Comparison of ENCODE assay signal across 20 cellular contexts in the genomic region with DNA sequence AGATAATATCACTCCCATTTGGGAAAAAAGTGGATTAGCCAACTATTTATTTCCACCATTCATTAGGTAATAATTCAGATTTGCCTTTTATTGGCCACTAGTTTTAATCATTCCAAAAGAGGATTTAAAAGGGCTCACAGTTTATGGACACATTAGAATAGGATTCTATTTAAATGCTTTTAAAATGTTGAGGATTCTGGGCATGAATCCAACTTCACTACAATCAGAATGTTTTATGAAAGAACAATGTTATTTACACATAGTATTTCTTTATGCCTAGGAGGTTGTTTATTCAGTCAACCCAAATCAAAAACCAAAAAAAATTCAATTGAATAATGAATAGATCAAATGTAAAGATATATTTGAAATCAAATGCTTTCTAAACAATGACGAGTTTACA.
A peak's percentile ranks its signal among the peaks of the same experiment; 100 is the strongest.
DNase-seq lines count a peak whose midpoint lies in the region; ATAC-seq, FAIRE-seq and TF ChIP-seq lines count a peak whose summit lies in the region.
"Had no signal": no experiment of that assay in that cellular context is flagged by ENCODE, and none has a peak within 500 bp of the region (broad histone marks: within the 10 kb centered on the region; RNA-seq: fewer than 3 reads in every experiment).

No MANE protein-coding gene starts in this region.

- WGBS in sigmoid colon, 2 donors, result 29 to 69% methylated on average over 1 of the region's 1 CpG
- WGBS in heart right ventricle, 2 donors, result 90 to 95% methylated on average over 1 of the region's 1 CpG

- H3K27ac ChIP-seq in endothelial cell of umbilical vein (ENCODE audit: insufficient read depth, low read depth, low read length) (no peak overlapping the region), sigmoid colon (peak overlapping the region in 3 of 4 donors; percentile 13 to 69 (median 21)), heart right ventricle (no peak overlapping the region)
- H3K27ac ChIP-seq: breast epithelium, gastroesophageal sphincter, parathyroid adenoma, right lobe of liver, upper lobe of left lung had no signal

- no peak overlapping the region for H3K4me2 ChIP-seq in endothelial cell of umbilical vein (ENCODE audit: insufficient read depth, low read length)
- H3K4me2 ChIP-seq: GM23338 had no signal

- no peaks in the 10 kb centered on the region for H3K9me1 ChIP-seq in endothelial cell of umbilical vein (replicated peaks; ENCODE audit: control insufficient read depth, extremely low read depth, insufficient read depth, low read length)

- H3K9me3 ChIP-seq in endothelial cell of umbilical vein (replicated peaks; ENCODE audit: control insufficient read depth, insufficient read depth, low read length) (no peaks in the 10 kb centered on the region), sigmoid colon (no peaks in the 10 kb centered on the region), heart right ventricle (no peaks in the 10 kb centered on the region)
- H3K9me3 ChIP-seq: breast epithelium, gastroesophageal sphincter, right lobe of liver, upper lobe of left lung had no signal

- ATAC-seq in GM18502 (IDR thresholded peaks at IDR 0.05; ENCODE audit: poor library complexity, unreplicated experiment) (no peak), heart right ventricle (no peak)
- ATAC-seq: gastroesophageal sphincter; GM23338; stimulated activated effector memory CD8-positive, alpha-beta T cell treated with anti-CD3 and anti-CD28 coated beads, Interleukin-12 subunit alpha, Interleukin-12 subunit beta, amount 100 ng/mL, for 72 hours had no signal

- DNase-seq in EH (ENCODE audit: low read depth) (peak; percentile 45), NCI-H345 (lab: John Stamatoyannopoulos, UW) (peak; percentile 63), endothelial cell of umbilical vein (ENCODE audit: low read depth, low spot score) (peak; percentile 40), sigmoid colon (no peak), heart right ventricle (no peak), urothelium cell line (ENCODE audit: low spot score) (no peak)
- DNase-seq: activated B cell treated with CpG ODN at 0.5 μM for 24 hours; effector CD8-positive, alpha-beta T cell; immature natural killer cell; NCI-H187 treated with DMSO at 0.1 percent for 48 hours; NK-92 treated with Interleukin-12 subunit alpha and Interleukin-12 subunit beta, amount 100 ng/mL, for 24 hours; right lobe of liver; upper lobe of left lung had no signal

- no TSS peak for BruUV-seq in endothelial cell of umbilical vein (replicated peaks; lab: Mats Ljungman, UMichigan)

- H3K27me3 ChIP-seq in endothelial cell of umbilical vein (ENCODE audit: control insufficient read depth in 2 of 2, insufficient read depth in 2 of 2, low read length in 2 of 2) (no peaks in the 10 kb centered on the region), sigmoid colon (no peaks in the 10 kb centered on the region), heart right ventricle (no peaks in the 10 kb centered on the region)
- H3K27me3 ChIP-seq: breast epithelium, gastroesophageal sphincter, right lobe of liver, upper lobe of left lung had no signal

- H3K79me2 ChIP-seq in endothelial cell of umbilical vein (ENCODE audit: control insufficient read depth, insufficient read depth, low read length), result no peaks in the 10 kb centered on the region
- H3K79me2 ChIP-seq: parathyroid adenoma had no signal

- TF ChIP-seq POLR2A in endothelial cell of umbilical vein (IDR thresholded peaks at IDR 0.05; ENCODE audit: low read depth, low read length) (no peak), sigmoid colon (IDR thresholded peaks at IDR 0.05) (no peak)

- intact Hi-C loops in endothelial cell of umbilical vein (cut with micrococcal nuclease), result loop anchor here (1.0 to 2.0 kb wide), 5 partner anchors 452 to 888 kb away; no protein-coding TSS in a partner anchor
- intact Hi-C loops in sigmoid colon (cut with DNase I), result loop anchor here (2.0 to 10.0 kb wide), 2 partner anchors 571 to 889 kb away; no protein-coding TSS in a partner anchor
- intact Hi-C loops in heart right ventricle (cut with DNase I), result loop anchor here in 8 of 10 donors (2.0 to 10.0 kb wide), 9 partner anchors 241 to 891 kb away; no protein-coding TSS in a partner anchor

- FAIRE-seq in endothelial cell of umbilical vein (lab: Jason Lieb, UNC), result no peak
- FAIRE-seq in urothelium cell line (lab: Jason Lieb, UNC), result no peak
- FAIRE-seq: D721Med had no signal

- no peak for TF ChIP-seq EP300 in sigmoid colon (IDR thresholded peaks at IDR 0.05)

- no peak overlapping the region for H3K4me3 ChIP-seq in endothelial cell of umbilical vein (replicated peaks in 1 of 3; ENCODE audit: insufficient read depth in 1 of 3, low read depth in 1 of 3, low read length in 3 of 3)
- no peak overlapping the region for H3K4me3 ChIP-seq in sigmoid colon
- no peak overlapping the region for H3K4me3 ChIP-seq in heart right ventricle
- H3K4me3 ChIP-seq: breast epithelium, gastroesophageal sphincter, GM23338, right lobe of liver, upper lobe of left lung had no signal

- H3K36me3 ChIP-seq in endothelial cell of umbilical vein (ENCODE audit: control insufficient read depth in 2 of 2, extremely low read depth in 1 of 2, insufficient read depth in 2 of 2, low read length in 2 of 2) (no peaks in the 10 kb centered on the region), sigmoid colon (no peaks in the 10 kb centered on the region), heart right ventricle (no peaks in the 10 kb centered on the region)
- H3K36me3 ChIP-seq: breast epithelium, gastroesophageal sphincter, right lobe of liver, upper lobe of left lung had no signal

- H4K20me1 ChIP-seq in endothelial cell of umbilical vein (replicated peaks; ENCODE audit: control insufficient read depth, extremely low read depth, insufficient read depth, low read length), result no peaks in the 10 kb centered on the region

- no peak overlapping the region for H3K9ac ChIP-seq in endothelial cell of umbilical vein (replicated peaks; ENCODE audit: extremely low read depth, insufficient read depth, low read length)
- H3K9ac ChIP-seq: parathyroid adenoma had no signal

- H2AFZ ChIP-seq in endothelial cell of umbilical vein (ENCODE audit: low read depth, low read length), result no peak overlapping the region
- H2AFZ ChIP-seq: GM23338, parathyroid adenoma had no signal

- POLR2A ChIA-PET in endothelial cell of umbilical vein (lab: Charles Lee), result no interaction called here

- H3K4me1 ChIP-seq in endothelial cell of umbilical vein (ENCODE audit: control insufficient read depth, extremely low read depth, insufficient read depth, low read length) (peaks cover 27% of the 10 kb centered on the region), sigmoid colon (peaks cover 0 to 57% (median 34%) of the 10 kb centered on the region in 4 donors), heart right ventricle (peaks cover 0 to 14% (median 0%) of the 10 kb centered on the region in 9 donors)
- H3K4me1 ChIP-seq: breast epithelium, parathyroid adenoma, right lobe of liver had no signal

- CTCF ChIA-PET in endothelial cell of umbilical vein (lab: Charles Lee), result interaction anchor here (0.6 to 8.2 kb wide), 33 partner anchors 9 to 937 kb away, joined by 3 to 250 read pairs (median 5); partner anchors contain the start of genes COL3A1 and COL5A2

- dilution Hi-C loops in endothelial cell of umbilical vein (cut with MboI; ENCODE audit: extremely low pct_ligation_motif_present, low sequenced_read_pairs), result no loop called here

- TF ChIP-seq CTCF in endothelial cell of umbilical vein (IDR thresholded peaks at IDR 0.05; ENCODE audit: extremely low read depth in 1 of 2, insufficient read depth in 1 of 2, low read depth in 1 of 2, low read length in 2 of 2) (no peak), sigmoid colon (IDR thresholded peaks at IDR 0.05) (no peak), heart right ventricle (IDR thresholded peaks at IDR 0.05) (no peak)

TF ChIP-seq in endothelial cell of umbilical vein, 7 proteins besides CTCF, POLR2A, EP300 and RAD21:
- TF ChIP-seq MYC (IDR thresholded peaks at IDR 0.05; ENCODE audit: low read depth, low read length) (no peak), FOS (IDR thresholded peaks at IDR 0.05; ENCODE audit: borderline replicate concordance, insufficient read depth, low read length) (no peak), GATA2 (IDR thresholded peaks at IDR 0.05; ENCODE audit: insufficient read depth, insufficient read length, low read depth, low read length) (no peak), MAX (IDR thresholded peaks at IDR 0.05; ENCODE audit: insufficient read depth, insufficient read length) (no peak), POLR2AphosphoS5 (IDR thresholded peaks at IDR 0.05; ENCODE audit: insufficient read depth, low read depth, low read length) (no peak), JUN (IDR thresholded peaks at IDR 0.05; ENCODE audit: borderline replicate concordance, insufficient read depth, insufficient read length, low read depth) (no peak), EZH2 (IDR thresholded peaks at IDR 0.05; ENCODE audit: borderline replicate concordance, low read depth, low read length, severe bottlenecking) (no peak)

Comparison
In these comparisons a context has a peak if more than half of its experiments do, and no peak if none do; other contexts are left out.
1. DNase-seq: peak in EH (single experiment), NCI-H345 (single experiment) and endothelial cell of umbilical vein (single experiment); none in sigmoid colon (single experiment), heart right ventricle (0 of 2) and urothelium cell line (single experiment).
2. H3K27ac ChIP-seq: peak in sigmoid colon (3 of 4); none in endothelial cell of umbilical vein (single experiment) and heart right ventricle (0 of 10).